24 cellular contexts compared by ENCODE assay signal in the genomic region with DNA sequence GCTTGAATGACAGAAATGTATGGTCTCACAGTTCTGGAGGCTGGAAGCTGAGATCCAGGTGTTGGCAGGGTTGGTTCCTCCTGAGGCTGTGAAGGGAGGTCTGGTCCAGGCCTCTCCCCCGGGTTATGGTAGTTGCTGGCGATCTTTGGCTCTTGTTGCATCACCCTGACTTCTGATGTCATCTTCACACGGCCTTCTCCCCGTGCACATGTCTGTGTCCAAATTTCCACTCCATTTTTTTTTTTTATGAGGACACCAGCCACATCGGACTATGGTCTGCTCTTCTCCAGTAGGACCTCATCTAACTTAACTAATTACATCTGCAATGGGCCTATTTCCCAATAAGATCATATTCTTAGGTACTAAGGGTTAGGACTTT.
"Had no signal": no experiment of that assay in that cellular context is flagged by ENCODE, and none has a peak within 500 bp of the region (broad histone marks: within the 10 kb centered on the region; RNA-seq: fewer than 3 reads in every experiment).

No MANE protein-coding gene starts in this region.

- H3K4me3 ChIP-seq: dorsolateral prefrontal cortex, esophagus muscularis mucosa, mucosa of descending colon, neural progenitor cell, right atrium auricular region, sigmoid colon, stomach, thyroid gland had no signal

- H3K4me1 ChIP-seq: parathyroid adenoma, right atrium auricular region, stomach, thyroid gland had no signal

- DNase-seq: cerebellar nuclear complex; dorsolateral prefrontal cortex; effector CD8-positive, alpha-beta T cell; foreskin melanocyte; mesenchymal stem cell; mucosa of descending colon; naive B cell; sigmoid colon; stimulated activated CD4-positive, alpha-beta T cell treated with anti-CD3 and anti-CD28 coated beads, Interleukin-2, amount 100 ng/mL, for 24 hours; stimulated activated CD4-positive, alpha-beta T cell treated with anti-CD3 and anti-CD28 coated beads, Interleukin-4, amount 100 ng/mL, for 24 hours; stimulated activated naive CD4-positive, alpha-beta T cell treated with Interleukin-2 at 50 U/mL for 16 hours; stomach; thyroid gland had no signal

- H3K9me3 Mint-ChIP-seq: natural killer cell treated with Interleukin-12 subunit alpha and Interleukin-12 subunit beta and Interleukin-15 and Interleukin-18, amount 100 ng/mL, for 72 hours; stimulated activated effector memory CD8-positive, alpha-beta T cell treated with anti-CD3 and anti-CD28 coated beads, Interleukin-12 subunit alpha, Interleukin-12 subunit beta, amount 100 ng/mL, for 72 hours; type B pancreatic cell had no signal

- H3K79me2 ChIP-seq: parathyroid adenoma had no signal

- H3K27ac ChIP-seq: esophagus muscularis mucosa, neural progenitor cell, parathyroid adenoma, right atrium auricular region, sigmoid colon, stomach, thyroid gland had no signal

- H3K9ac ChIP-seq: neural progenitor cell, parathyroid adenoma had no signal

- H3K27me3 ChIP-seq: esophagus muscularis mucosa, neural progenitor cell, right atrium auricular region, sigmoid colon, stomach, thyroid gland had no signal

- H3K36me3 Mint-ChIP-seq: mesothelial cell of epicardium; naive B cell; natural killer cell treated with Interleukin-12 subunit alpha and Interleukin-12 subunit beta and Interleukin-15 and Interleukin-18, amount 100 ng/mL, for 72 hours; neural progenitor cell; stimulated activated effector memory CD8-positive, alpha-beta T cell treated with anti-CD3 and anti-CD28 coated beads, Interleukin-12 subunit alpha, Interleukin-12 subunit beta, amount 100 ng/mL, for 72 hours; type B pancreatic cell had no signal

- H3K4me3 Mint-ChIP-seq: mesothelial cell of epicardium; naive B cell; natural killer cell treated with Interleukin-12 subunit alpha and Interleukin-12 subunit beta and Interleukin-15 and Interleukin-18, amount 100 ng/mL, for 72 hours; neural progenitor cell; stimulated activated effector memory CD8-positive, alpha-beta T cell treated with anti-CD3 and anti-CD28 coated beads, Interleukin-12 subunit alpha, Interleukin-12 subunit beta, amount 100 ng/mL, for 72 hours; type B pancreatic cell had no signal

- H3K4me2 ChIP-seq: neural progenitor cell had no signal

- H2AFZ ChIP-seq: parathyroid adenoma had no signal

- ATAC-seq: mucosa of descending colon; natural killer cell treated with Interleukin-12 subunit alpha and Interleukin-12 subunit beta and Interleukin-15 and Interleukin-18, amount 100 ng/mL, for 72 hours; stimulated activated effector memory CD8-positive, alpha-beta T cell treated with anti-CD3 and anti-CD28 coated beads, Interleukin-12 subunit alpha, Interleukin-12 subunit beta, amount 100 ng/mL, for 72 hours had no signal

- H3K4me1 Mint-ChIP-seq: stimulated activated effector memory CD8-positive, alpha-beta T cell treated with anti-CD3 and anti-CD28 coated beads, Interleukin-12 subunit alpha, Interleukin-12 subunit beta, amount 100 ng/mL, for 72 hours had no signal

- H3K9me3 ChIP-seq: mucosa of descending colon, sigmoid colon, thyroid gland had no signal

- FAIRE-seq: colon, endothelial cell of umbilical vein, keratinocyte had no signal

- H3K36me3 ChIP-seq: esophagus muscularis mucosa, neural progenitor cell, right atrium auricular region, sigmoid colon, stomach, thyroid gland had no signal

- H3K27ac Mint-ChIP-seq: mesothelial cell of epicardium; naive B cell; natural killer cell treated with Interleukin-12 subunit alpha and Interleukin-12 subunit beta and Interleukin-15 and Interleukin-18, amount 100 ng/mL, for 72 hours; neural progenitor cell; stimulated activated effector memory CD8-positive, alpha-beta T cell treated with anti-CD3 and anti-CD28 coated beads, Interleukin-12 subunit alpha, Interleukin-12 subunit beta, amount 100 ng/mL, for 72 hours; type B pancreatic cell had no signal
